ENCODE assay signal across 2 cellular contexts in the genomic region with DNA sequence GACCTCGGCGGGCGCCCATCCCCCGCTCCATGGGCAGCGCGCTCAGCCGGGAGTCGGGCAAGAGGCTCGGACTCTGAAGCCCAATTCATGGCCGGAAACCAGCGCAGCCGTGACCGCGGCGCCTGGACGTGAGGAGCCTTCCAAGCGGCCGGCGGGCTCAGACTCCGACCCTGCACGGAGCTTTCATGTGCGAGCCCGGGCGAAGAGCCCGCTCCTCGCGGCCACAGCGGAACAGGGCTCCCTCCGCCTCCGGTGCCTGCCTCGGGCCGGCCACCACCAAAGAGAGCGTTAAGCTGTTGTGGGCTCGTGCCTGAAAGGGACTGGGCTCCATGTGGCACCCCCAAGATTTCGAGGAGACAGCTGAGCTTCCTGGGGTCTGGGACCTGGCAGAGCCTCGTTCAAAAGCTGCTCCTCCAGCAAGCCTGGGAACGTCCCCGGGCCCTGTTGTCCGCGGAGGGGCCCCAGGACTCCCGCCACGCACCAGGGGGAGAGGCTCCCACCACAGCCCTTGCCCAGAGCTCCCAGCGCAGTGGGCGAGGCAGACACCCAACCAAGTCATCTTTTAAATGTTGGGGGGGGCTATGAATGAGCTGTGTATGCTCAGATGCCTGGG.
TF ChIP-seq lines count a peak whose summit lies in the region.

No MANE protein-coding gene starts in this region.

TF ChIP-seq in A549, 52 proteins besides CTCF, POLR2A, EP300 and RAD21 (continued from another document):
- TF ChIP-seq HES2 (IDR thresholded peaks at IDR 0.05): no peak
- TF ChIP-seq HOXB5 (CRISPR knock-in tag; IDR thresholded peaks at IDR 0.05): no peak
- TF ChIP-seq FOSB (CRISPR knock-in tag; IDR thresholded peaks at IDR 0.05): no peak
- TF ChIP-seq NFE2L2 (conservative IDR thresholded peaks at IDR 0.05; ENCODE audit: low read length): no peak
- TF ChIP-seq PHF8 (IDR thresholded peaks at IDR 0.05; ENCODE audit: borderline replicate concordance, low read depth): no peak
- TF ChIP-seq NR3C1 (IDR thresholded peaks at IDR 0.05): no peak
- TF ChIP-seq HEYL (CRISPR knock-in tag; IDR thresholded peaks at IDR 0.05): no peak
- TF ChIP-seq CHD2 (IDR thresholded peaks at IDR 0.05; ENCODE audit: low read length, partially characterized antibody): no peak
- TF ChIP-seq GATA3 (IDR thresholded peaks at IDR 0.05; ENCODE audit: borderline replicate concordance): no peak
- TF ChIP-seq RARB (CRISPR knock-in tag; IDR thresholded peaks at IDR 0.05): no peak

TF ChIP-seq in HCT116, 20 proteins besides CTCF, POLR2A, EP300 and RAD21 (continued from another document):
- TF ChIP-seq, protein P1, sequence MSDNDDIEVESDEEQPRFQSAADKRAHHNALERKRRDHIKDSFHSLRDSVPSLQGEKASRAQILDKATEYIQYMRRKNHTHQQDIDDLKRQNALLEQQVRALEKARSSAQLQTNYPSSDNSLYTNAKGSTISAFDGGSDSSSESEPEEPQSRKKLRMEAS (IDR thresholded peaks at IDR 0.05): no peak
- TF ChIP-seq, protein P2, sequence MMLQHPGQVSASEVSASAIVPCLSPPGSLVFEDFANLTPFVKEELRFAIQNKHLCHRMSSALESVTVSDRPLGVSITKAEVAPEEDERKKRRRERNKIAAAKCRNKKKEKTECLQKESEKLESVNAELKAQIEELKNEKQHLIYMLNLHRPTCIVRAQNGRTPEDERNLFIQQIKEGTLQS (IDR thresholded peaks at IDR 0.05): no peak
- TF ChIP-seq EZH2 (IDR thresholded peaks at IDR 0.05) (no peak), CBX3 (IDR thresholded peaks at IDR 0.05; ENCODE audit: low read depth) (no peak), ZNF274 (IDR thresholded peaks at IDR 0.05; ENCODE audit: low read depth, low read length) (no peak), SRF (IDR thresholded peaks at IDR 0.05; ENCODE audit: low read depth) (no peak)
